ENCODE assay signal across 8 cellular contexts in the genomic region with DNA sequence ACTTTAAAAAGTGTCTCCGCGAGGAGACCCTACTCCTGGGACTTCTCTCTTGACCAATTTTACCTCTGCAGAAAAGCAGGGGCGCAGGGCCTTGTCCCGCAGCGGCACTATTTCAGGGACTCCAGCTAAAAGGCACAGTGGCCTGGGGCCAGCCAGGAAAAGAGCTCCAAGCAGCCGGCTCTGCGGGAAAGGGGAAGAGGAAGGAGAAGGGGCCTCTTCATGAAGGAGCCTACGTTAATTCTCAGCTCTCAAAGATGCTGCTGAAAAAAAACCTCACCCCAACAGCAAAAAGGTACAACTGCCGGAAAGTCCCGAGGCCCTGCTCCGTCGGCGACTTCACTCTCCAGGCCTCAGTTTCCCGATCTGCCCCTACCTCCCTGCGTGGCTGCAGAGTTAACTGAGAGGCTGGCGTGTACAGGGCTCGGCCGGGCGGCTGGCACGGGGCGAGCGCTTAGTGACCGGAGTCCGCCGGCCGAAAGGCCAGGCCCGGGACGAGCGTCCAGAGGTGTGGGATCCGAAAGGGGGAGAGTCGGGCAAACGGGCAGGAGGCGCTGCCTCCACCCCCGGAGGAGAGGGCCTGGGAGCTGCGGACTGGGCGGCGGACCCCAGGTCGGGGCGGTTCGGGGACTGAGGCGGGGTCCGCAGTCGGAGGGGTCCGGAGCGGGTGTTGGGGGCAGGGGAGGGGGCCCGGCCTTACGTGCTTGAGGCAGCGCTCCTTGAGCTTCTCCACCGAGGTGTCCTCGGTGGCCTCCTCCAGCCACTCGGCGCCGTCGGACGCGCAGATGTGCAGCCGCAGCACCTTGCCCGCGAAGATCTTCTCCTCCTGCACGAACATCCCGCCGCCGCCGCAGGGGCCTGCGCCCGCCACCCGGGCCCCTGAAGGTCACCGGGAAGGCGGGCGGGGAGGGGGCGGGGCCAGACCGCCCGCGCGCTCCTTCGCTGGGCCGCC. TPM values are rescaled to one million over a fixed set of nuclear protein-coding genes. Genes with fewer than 3 reads are reported as not detected.
DNase-seq lines count a peak whose midpoint lies in the region; ATAC-seq and TF ChIP-seq lines count a peak whose summit lies in the region.

No MANE protein-coding gene starts in this region.

- no peak for TF ChIP-seq POLR2A in spleen (IDR thresholded peaks at IDR 0.05)

- peaks cover 10 to 66% (median 35%) of the 10 kb centered on the region in 6 donors for H3K4me1 ChIP-seq in spleen

- intact Hi-C loops in spleen (cut with DNase I; ENCODE audit: low total_unique reads) = loop anchor here (5.0 kb wide), 1 partner anchor 53 kb away; a partner anchor contains a TSS

- H3K27ac ChIP-seq in angular gyrus (ENCODE audit: low read depth, low read length) (peak overlapping the region; percentile 16), spleen (peak overlapping the region; percentile 70 to 92 (median 86))

- H3K4me3 ChIP-seq in spleen = peak overlapping the region; percentile 76 to 99 (median 88)

- H3K27me3 ChIP-seq in spleen (replicated peaks in 1 of 7) = peaks cover 0 to 14% (median 0%) of the 10 kb centered on the region in 7 donors

- TF ChIP-seq CTCF in GM20000 (IDR thresholded peaks at IDR 0.05; ENCODE audit: extremely low read depth, missing control alignments) = no peak
- TF ChIP-seq CTCF in spleen (IDR thresholded peaks at IDR 0.05 in 8 of 11, conservative IDR thresholded peaks at IDR 0.05 in 3 of 11) = no peak

- DNase-seq in CMK (ENCODE audit: low read depth) (peak; percentile 52), GM20000 (ENCODE audit: low spot score) (peak; percentile 57), Kasumi-1 (lab: John Stamatoyannopoulos, UW) (peak; percentile 30 to 42), iPS-NIHi11 (ENCODE audit: low spot score) (peak; percentile 69), spleen (no peak), NCI-H1417 treated with DMSO at 0.1 percent for 48 hours (lab: John Stamatoyannopoulos, UW) (no peak)

- ATAC-seq in GM19467 (IDR thresholded peaks at IDR 0.05; ENCODE audit: unreplicated experiment) = no peak

- no peaks in the 10 kb centered on the region for H3K9me3 ChIP-seq in spleen

- 2 to 5% (median 3%) methylated on average over 45 to 77 of the region's 77 CpGs for WGBS in spleen, 5 donors

- peaks cover 0 to 9% (median 0%) of the 10 kb centered on the region in 6 donors for H3K36me3 ChIP-seq in spleen

RNA-seq across cellular contexts. Expression of a gene that starts 0.6 kb away (rescaled TPM):
- 10 to 100 TPM; 32.3 to 45.8 (median 34.0) TPM for total RNA-seq in spleen
- 10 to 100 TPM; 28.0 to 45.3 (median 35.0) TPM for polyA plus RNA-seq in spleen

RNA-seq across cellular contexts. Expression of a gene that starts 53.3 kb away (rescaled TPM):
- total RNA-seq in spleen = 10 to 100 TPM; 18.6 to 34.3 (median 20.0) TPM
- 1 to 10 TPM; 2.4 to 4.1 (median 2.8) TPM for polyA plus RNA-seq in spleen

Comparison
In these comparisons a context has a peak if more than half of its experiments do, and no peak if none do; other contexts are left out.
1. DNase-seq: peak in CMK (single experiment), GM20000 (single experiment), Kasumi-1 (2 of 2) and iPS-NIHi11 (single experiment); none in spleen (single experiment) and NCI-H1417 treated with DMSO at 0.1 percent for 48 hours (single experiment).